ENCODE assay signal across 1 cellular context in genomic region chr6:470901-471448, GRCh38.
TF ChIP-seq lines count a peak whose summit lies in the region.

No MANE protein-coding gene starts in this region.

TF ChIP-seq in GM12878, 131 proteins besides CTCF, POLR2A, EP300 and RAD21 (continued from another document):
- TF ChIP-seq ZNF592 (IDR thresholded peaks at IDR 0.05), result no peak
- peak; percentile 48 for TF ChIP-seq SKIL (IDR thresholded peaks at IDR 0.05; ENCODE audit: low read depth, poor library complexity, severe bottlenecking)
- TF ChIP-seq RELB (IDR thresholded peaks at IDR 0.05; ENCODE audit: low read depth), result peak; percentile 71
- peak; percentile 54 for TF ChIP-seq RUNX3 (IDR thresholded peaks at IDR 0.05; ENCODE audit: low read length)
- peak; percentile 33; the same call in 1 of the 2 replicates for TF ChIP-seq CREM (IDR thresholded peaks at IDR 0.05; ENCODE audit: low read depth)
- TF ChIP-seq MXI1 (IDR thresholded peaks at IDR 0.05; ENCODE audit: low read depth, low read length), result no peak
- no peak for TF ChIP-seq HCFC1 (IDR thresholded peaks at IDR 0.05; ENCODE audit: low read length)
- TF ChIP-seq NBN (IDR thresholded peaks at IDR 0.05), result peak; percentile 56; the same call in 1 of the 2 replicates
- TF ChIP-seq MTA2 (IDR thresholded peaks at IDR 0.05; ENCODE audit: low read depth), result 0 out of 2 replicates have a peak, but pooled peaks have one; percentile 33
- TF ChIP-seq IKZF1 (conservative IDR thresholded peaks at IDR 0.05), result peak; percentile 75
- peak in 1 of 2 experiments; percentile 44; a peak in 1 of 4 replicates for TF ChIP-seq BHLHE40 (IDR thresholded peaks at IDR 0.05; ENCODE audit: borderline replicate concordance in 1 of 2, low read depth in 2 of 2, low read length in 1 of 2)
- TF ChIP-seq EED (IDR thresholded peaks at IDR 0.05; ENCODE audit: low read depth), result peak; percentile 75
- TF ChIP-seq CUX1 (IDR thresholded peaks at IDR 0.05; ENCODE audit: insufficient replicate concordance, low read depth, low read length), result no peak
- no peak for TF ChIP-seq ATF7 (IDR thresholded peaks at IDR 0.05; ENCODE audit: low read depth)
- TF ChIP-seq NR2F1 (conservative IDR thresholded peaks at IDR 0.05), result no peak
- no peak for TF ChIP-seq MYB (IDR thresholded peaks at IDR 0.05; ENCODE audit: borderline replicate concordance, low read depth, low read length)
- TF ChIP-seq RELA (IDR thresholded peaks at IDR 0.05; ENCODE audit: borderline replicate concordance, partially characterized antibody), result peak; percentile 42
- no peak for TF ChIP-seq ESRRA (IDR thresholded peaks at IDR 0.05; ENCODE audit: low read length)
- TF ChIP-seq BCL11A (IDR thresholded peaks at IDR 0.05; ENCODE audit: low read depth, low read length), result no peak
- 0 out of 2 replicates have a peak, but pooled peaks have one; percentile 43 for TF ChIP-seq CREB1 (IDR thresholded peaks at IDR 0.05; ENCODE audit: low read depth)
- no peak for TF ChIP-seq JUND (IDR thresholded peaks at IDR 0.05; ENCODE audit: low read depth, low read length)
- 0 out of 4 replicates have a peak, but pooled peaks of 1 of the 2 experiments have one; percentile 11 for TF ChIP-seq ETV6 (conservative IDR thresholded peaks at IDR 0.05 in 1 of 2, IDR thresholded peaks at IDR 0.05 in 1 of 2; ENCODE audit: borderline replicate concordance in 1 of 2, low read depth in 1 of 2)
- TF ChIP-seq MEF2B (IDR thresholded peaks at IDR 0.05; ENCODE audit: partially characterized antibody, poor library complexity, severe bottlenecking), result peak; percentile 88
- no peak for TF ChIP-seq PRDM15 (CRISPR knock-in tag; IDR thresholded peaks at IDR 0.05)
- no peak for TF ChIP-seq IRF3 (IDR thresholded peaks at IDR 0.05)
- TF ChIP-seq SMC3 (IDR thresholded peaks at IDR 0.05; ENCODE audit: borderline replicate concordance, low read length), result peak; percentile 8; the same call in 1 of the 2 replicates
- TF ChIP-seq IKZF2 (IDR thresholded peaks at IDR 0.05), result peak; percentile 41 to 75; a peak in 3 of 4 replicates
